In the genomic region with DNA sequence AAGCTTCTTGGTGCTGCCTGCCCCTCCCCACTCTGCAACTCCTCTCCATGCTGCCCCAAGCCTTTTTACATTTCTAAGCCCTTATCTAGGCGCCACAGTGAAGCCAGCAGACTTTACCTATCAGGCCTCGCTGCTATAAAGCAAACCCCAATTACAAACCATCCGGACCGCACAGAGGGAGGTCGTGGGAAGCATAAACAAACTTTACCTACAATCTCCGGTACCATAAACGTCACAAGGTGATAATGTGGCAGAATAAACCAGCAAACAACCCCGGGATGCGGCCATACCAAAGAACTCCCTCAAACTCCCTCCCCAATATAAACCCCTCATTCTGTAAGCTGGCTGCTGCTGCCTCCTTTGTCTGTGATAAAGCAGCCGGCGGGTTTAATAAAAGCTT, we compare ENCODE assay signal across 16 cellular contexts. TPM values are rescaled to one million over a fixed set of nuclear protein-coding genes. Genes with fewer than 3 reads are reported as not detected.
DNase-seq lines count a peak whose midpoint lies in the region; ATAC-seq, FAIRE-seq and TF ChIP-seq lines count a peak whose summit lies in the region.
"Had no signal": no experiment of that assay in that cellular context is flagged by ENCODE, and none has a peak within 500 bp of the region (broad histone marks: within the 10 kb centered on the region; RNA-seq: fewer than 3 reads in every experiment).

No MANE protein-coding gene starts in this region.

- H3K27ac Mint-ChIP-seq in immature natural killer cell, result peak overlapping the region in 1 of 6 donors; percentile 32

- TF ChIP-seq CTCF in cardiac muscle cell (IDR thresholded peaks at IDR 0.05; ENCODE audit: low read depth, low read length), result no peak
- TF ChIP-seq CTCF in breast epithelium (IDR thresholded peaks at IDR 0.05), result no peak
- no peak for TF ChIP-seq CTCF in transverse colon (IDR thresholded peaks at IDR 0.05)

- no peaks in the 10 kb centered on the region for H3K9me3 Mint-ChIP-seq in immature natural killer cell

- H3K27me3 Mint-ChIP-seq in immature natural killer cell (ENCODE audit: low read depth in 3 of 3), result peaks cover 0 to 8% (median 4%) of the 10 kb centered on the region in 3 donors

- H3K36me3 ChIP-seq in cardiac muscle cell (no peaks in the 10 kb centered on the region), breast epithelium (no peaks in the 10 kb centered on the region), transverse colon (no peaks in the 10 kb centered on the region)
- H3K36me3 ChIP-seq: tibial artery had no signal

- WGBS in transverse colon (ENCODE audit: low coverage in 1 of 2), 2 donors, result 39 to 60% methylated on average over 1 to 11 of the region's 11 CpGs

- DNase-seq in cardiac muscle cell (ENCODE audit: low read depth in 1 of 2, low spot score in 1 of 2), result peak in 1 of 2 donors; percentile 55
- DNase-seq in Right ventricle myocardium superior, result no peak
- DNase-seq in breast epithelium (ENCODE audit: low spot score in 2 of 2), result no peak
- DNase-seq in left kidney (ENCODE audit: low read depth, low spot score), result peak; percentile 0
- DNase-seq in transverse colon, result no peak
- no peak for DNase-seq in urothelium cell line (ENCODE audit: low spot score)
- no peak for DNase-seq in NCI-H128 (lab: John Stamatoyannopoulos, UW; ENCODE audit: unreplicated experiment)
- no peak for DNase-seq in immature natural killer cell
- DNase-seq: activated T-cell treated with anti-CD3 and anti-CD28 coated beads, Interleukin-2, amount 50 U/mL, for 1 hour; adrenal gland; effector CD4-positive, alpha-beta T cell; stimulated activated CD4-positive, alpha-beta T cell treated with anti-CD3 and anti-CD28 coated beads, Interleukin-15, amount 100 ng/mL, for 24 hours; T-helper 1 cell; tibial artery had no signal

- H3K27me3 ChIP-seq in cardiac muscle cell (no peaks in the 10 kb centered on the region), breast epithelium (peaks cover 0 to 21% of the 10 kb centered on the region in 2 donors), transverse colon (no peaks in the 10 kb centered on the region)
- H3K27me3 ChIP-seq: adrenal gland, tibial artery had no signal

- H3K4me1 Mint-ChIP-seq in immature natural killer cell, result peaks cover 0 to 5% of the 10 kb centered on the region in 2 donors

- no peak for TF ChIP-seq EP300 in transverse colon (IDR thresholded peaks at IDR 0.05; ENCODE audit: low read depth)

- no peak for ATAC-seq in Right ventricle myocardium superior (ENCODE audit: poor library complexity)

- H3K9me3 ChIP-seq in cardiac muscle cell (ENCODE audit: low read depth) (no peaks in the 10 kb centered on the region), breast epithelium (no peaks in the 10 kb centered on the region), transverse colon (no peaks in the 10 kb centered on the region)
- H3K9me3 ChIP-seq: adrenal gland, tibial artery had no signal

- H3K4me3 ChIP-seq in cardiac muscle cell, result no peak overlapping the region
- no peak overlapping the region for H3K4me3 ChIP-seq in breast epithelium
- no peak overlapping the region for H3K4me3 ChIP-seq in transverse colon
- H3K4me3 ChIP-seq: adrenal gland, tibial artery had no signal

- peak overlapping the region; percentile 61 for H3K27ac ChIP-seq in cardiac muscle cell
- peak overlapping the region; percentile 36 to 70 for H3K27ac ChIP-seq in breast epithelium
- peak overlapping the region; percentile 72 to 79 (median 76) for H3K27ac ChIP-seq in transverse colon

- no peak for TF ChIP-seq POLR2A in breast epithelium (IDR thresholded peaks at IDR 0.05)
- TF ChIP-seq POLR2A in transverse colon (IDR thresholded peaks at IDR 0.05), result no peak

- no peak overlapping the region for H3K4me3 Mint-ChIP-seq in immature natural killer cell

- intact Hi-C loops in Right ventricle myocardium superior (cut with DNase I), result no loop called here
- intact Hi-C loops in breast epithelium (cut with DNase I; ENCODE audit: low total_unique reads), result no loop called here
- intact Hi-C loops in transverse colon (cut with DNase I; ENCODE audit: low total_unique reads), result no loop called here

- H3K36me3 Mint-ChIP-seq in immature natural killer cell, result no peaks in the 10 kb centered on the region

- no peak for FAIRE-seq in urothelium cell line (lab: Jason Lieb, UNC)

- H3K4me1 ChIP-seq in cardiac muscle cell (ENCODE audit: low read depth), result peaks cover 20% of the 10 kb centered on the region
- H3K4me1 ChIP-seq in breast epithelium, result peaks cover 0 to 3% of the 10 kb centered on the region in 2 donors
- peaks cover 0 to 39% (median 21%) of the 10 kb centered on the region in 4 donors for H3K4me1 ChIP-seq in transverse colon

- in situ Hi-C loops in transverse colon (cut with MboI; ENCODE audit: low pct_ligation_motif_present in 1 of 4, low pct_unique_long_range_greater_than_20kb in 1 of 4, low sequenced_read_pairs in 3 of 4), result no loop called here

RNA-seq across cellular contexts. Expression of a gene that starts 54.0 kb away (rescaled TPM):
- total RNA-seq in cardiac muscle cell, result not detected in 2 replicates
- not detected in 2 replicates for polyA plus RNA-seq in cardiac muscle cell
- not detected for total RNA-seq in Right ventricle myocardium superior
- total RNA-seq in breast epithelium, result not detected
- not detected for total RNA-seq in transverse colon
- not detected for polyA plus RNA-seq in immature natural killer cell
- total RNA-seq: A673, adrenal gland, liver had no signal
- polyA plus RNA-seq: adrenal gland, liver had no signal
